Comparison of ENCODE assay signal across 10 cellular contexts in genomic region chr10:125629758-125630376, GRCh38. TPM values are rescaled to one million over a fixed set of nuclear protein-coding genes. Genes with fewer than 3 reads are reported as not detected.
DNase-seq lines count a peak whose midpoint lies in the region; ATAC-seq and TF ChIP-seq lines count a peak whose summit lies in the region.
"Had no signal": no experiment of that assay in that cellular context is flagged by ENCODE, and none has a peak within 500 bp of the region (broad histone marks: within the 10 kb centered on the region; RNA-seq: fewer than 3 reads in every experiment).

No MANE protein-coding gene starts in this region.

- in situ Hi-C loops in GM23248 (cut with MboI): no loop called here

- no peaks in the 10 kb centered on the region for H3K36me3 Mint-ChIP-seq in T-cell

- H3K27me3 Mint-ChIP-seq in T-cell: peaks cover 23 to 34% of the 10 kb centered on the region in 2 donors

- H3K4me1 ChIP-seq in GM23248 (ENCODE audit: insufficient read depth) (no peaks in the 10 kb centered on the region), psoas muscle (no peaks in the 10 kb centered on the region)

- peak; percentile 11 for DNase-seq in COLO668 (lab: John Stamatoyannopoulos, UW; ENCODE audit: unreplicated experiment)
- peak; percentile 46 for DNase-seq in GM23248
- DNase-seq in NCI-H226: peak; percentile 26
- DNase-seq in choroid plexus epithelial cell (ENCODE audit: low read depth): peak; percentile 76
- no peak for DNase-seq in retinal pigment epithelial cell (ENCODE audit: low read depth)
- no peak for DNase-seq in T-cell
- no peak for DNase-seq in psoas muscle

- POLR2A ChIA-PET in T-cell (lab: Charles Lee): no interaction called here

- H4K20me1 ChIP-seq in GM23248 (ENCODE audit: insufficient read depth): no peaks in the 10 kb centered on the region

- H3K4me2 ChIP-seq in GM23248 (ENCODE audit: unreplicated experiment): no peak overlapping the region

- no peak overlapping the region for H2AFZ ChIP-seq in GM23248

- H3F3A ChIP-seq in GM23248 (ENCODE audit: insufficient read depth): no peaks in the 10 kb centered on the region

- no peak overlapping the region for H3K4me3 Mint-ChIP-seq in T-cell

- no peaks in the 10 kb centered on the region for H3K36me3 ChIP-seq in GM23248 (ENCODE audit: low read depth)
- no peaks in the 10 kb centered on the region for H3K36me3 ChIP-seq in psoas muscle (ENCODE audit: insufficient read depth in 1 of 2, low read depth in 1 of 2)

- 43 to 47% methylated on average over 3 of the region's 3 CpGs for WGBS in GM23248 (ENCODE audit: low coverage in 1 of 2, low lambda C conversion rate in 2 of 2, missing lambda C conversion rate in 2 of 2), 2 experiments
- WGBS in psoas muscle, 3 donors: 87 to 91% (median 88%) methylated on average over 3 of the region's 3 CpGs

- intact Hi-C loops in psoas muscle (cut with DNase I): no loop called here

- no peak overlapping the region for H3K9ac ChIP-seq in GM23248

- no peaks in the 10 kb centered on the region for H3K4me1 Mint-ChIP-seq in T-cell

- H3K4me3 ChIP-seq in GM23248 (no peak overlapping the region), choroid plexus epithelial cell (ENCODE audit: low read depth, low read length) (no peak overlapping the region), retinal pigment epithelial cell (ENCODE audit: low read length) (no peak overlapping the region), psoas muscle (no peak overlapping the region)

- no peak overlapping the region for H3K27ac Mint-ChIP-seq in T-cell

- H3K27ac ChIP-seq in GM23248 (no peak overlapping the region), psoas muscle (no peak overlapping the region)

- CTCF ChIA-PET in T-cell (lab: Charles Lee): no interaction called here

- H3K27me3 ChIP-seq in GM23248 (replicated peaks; ENCODE audit: insufficient read depth) (peaks cover 23% of the 10 kb centered on the region), psoas muscle (ENCODE audit: insufficient read depth in 3 of 3, low read length in 2 of 3) (peaks cover 0 to 8% (median 6%) of the 10 kb centered on the region in 3 donors)

- no peaks in the 10 kb centered on the region for H3K9me3 Mint-ChIP-seq in T-cell

- peak; percentile 61 for TF ChIP-seq CTCF in choroid plexus epithelial cell (conservative IDR thresholded peaks at IDR 0.05; ENCODE audit: low read depth, low read length)
- TF ChIP-seq CTCF in retinal pigment epithelial cell (conservative IDR thresholded peaks at IDR 0.05; ENCODE audit: low read depth, low read length): peak; percentile 67
- TF ChIP-seq CTCF in psoas muscle (IDR thresholded peaks at IDR 0.05): no peak

- H3K79me2 ChIP-seq in GM23248 (ENCODE audit: insufficient read depth): no peaks in the 10 kb centered on the region

- H3K9me2 ChIP-seq in GM23248 (ENCODE audit: insufficient read depth): no peaks in the 10 kb centered on the region

- ATAC-seq in GM21717 (IDR thresholded peaks at IDR 0.05; ENCODE audit: unreplicated experiment) (no peak), T-cell (replicated peaks in 1 of 4) (no peak), psoas muscle (no peak)

- H3K9me3 ChIP-seq in GM23248 (ENCODE audit: low read depth): no peaks in the 10 kb centered on the region
- H3K9me3 ChIP-seq in psoas muscle: no peaks in the 10 kb centered on the region

RNA-seq across cellular contexts. Expression of gene TEX36, which starts 53.1 kb away (rescaled TPM):
- total RNA-seq in GM23248 (2014; rRNA removed; shearing (Covaris generic)): 0.76 TPM in 1 of 2 replicates, not detected in the other
- 0.34 and 0.35 TPM in 2 replicates for polyA plus RNA-seq in GM23248 (2016; fragmentation: Nextera tagmentation; extraction: Ambion mirVana)
- not detected for total RNA-seq in T-cell
- total RNA-seq in psoas muscle: not detected
- polyA plus RNA-seq in psoas muscle: not detected
- total RNA-seq: subcutaneous adipose tissue had no signal
- polyA plus RNA-seq: esophagus had no signal

Comparison
In these comparisons a context has a peak if more than half of its experiments do, and no peak if none do; other contexts are left out.
1. DNase-seq: peak in COLO668 (single experiment), GM23248 (single experiment), NCI-H226 (single experiment) and choroid plexus epithelial cell (single experiment); none in retinal pigment epithelial cell (single experiment), T-cell (0 of 34) and psoas muscle (0 of 2).